In genomic region chr3:142613491-142613890, GRCh38 we compare ENCODE assay signal across 17 cellular contexts.
"Had no signal": no experiment of that assay in that cellular context is flagged by ENCODE, and none has a peak within 500 bp of the region (broad histone marks: within the 10 kb centered on the region; RNA-seq: fewer than 3 reads in every experiment).

No MANE protein-coding gene starts in this region.

- H3K9me3 Mint-ChIP-seq: activated naive CD4-positive, alpha-beta T cell treated with anti-CD3 and anti-CD28 coated beads for 36 hours; dendritic cell treated with granulocyte-macrophage colony-stimulating factor and Interleukin-4, amounts not matched to agents 40 ng/mL and 50 ng/mL, for 4 days; endodermal cell; nephron progenitor cell had no signal

- H3K4me3 ChIP-seq: esophagus muscularis mucosa, sigmoid colon, suprapubic skin, upper lobe of left lung had no signal

- H3K27me3 Mint-ChIP-seq: dendritic cell treated with granulocyte-macrophage colony-stimulating factor and Interleukin-4, amounts not matched to agents 40 ng/mL and 50 ng/mL, for 4 days had no signal

- H3K27ac ChIP-seq: esophagus muscularis mucosa, sigmoid colon, suprapubic skin, upper lobe of left lung, WERI-Rb-1 had no signal

- H3K4me3 Mint-ChIP-seq: activated CD8-positive, alpha-beta T cell treated with anti-CD3 and anti-CD28 coated beads, Interleukin-2, amount 10 ng/mL, durations not matched to agents 7 days and 5 days; activated naive CD4-positive, alpha-beta T cell treated with anti-CD3 and anti-CD28 coated beads for 36 hours; dendritic cell treated with granulocyte-macrophage colony-stimulating factor and Interleukin-4, amounts not matched to agents 40 ng/mL and 50 ng/mL, for 4 days; endodermal cell; nephron progenitor cell had no signal

- H3K27me3 ChIP-seq: esophagus muscularis mucosa, sigmoid colon, suprapubic skin, upper lobe of left lung had no signal

- H3K4me1 ChIP-seq: esophagus muscularis mucosa, sigmoid colon, suprapubic skin, upper lobe of left lung had no signal

- H3K9me3 ChIP-seq: esophagus muscularis mucosa, sigmoid colon, suprapubic skin, upper lobe of left lung had no signal

- H3K27ac Mint-ChIP-seq: activated CD8-positive, alpha-beta T cell treated with anti-CD3 and anti-CD28 coated beads, Interleukin-2, amount 10 ng/mL, durations not matched to agents 7 days and 5 days; activated naive CD4-positive, alpha-beta T cell treated with anti-CD3 and anti-CD28 coated beads for 36 hours; dendritic cell treated with granulocyte-macrophage colony-stimulating factor and Interleukin-4, amounts not matched to agents 40 ng/mL and 50 ng/mL, for 4 days; endodermal cell; nephron progenitor cell had no signal

- H3K36me3 ChIP-seq: esophagus muscularis mucosa, sigmoid colon, suprapubic skin, upper lobe of left lung, WERI-Rb-1 had no signal

- DNase-seq: activated CD4-positive, alpha-beta T cell treated with anti-CD3 and anti-CD28 coated beads for 4 hours; activated CD8-positive, alpha-beta T cell treated with anti-CD3 and anti-CD28 coated beads, Interleukin-2, amount 10 ng/mL, durations not matched to agents 7 days and 5 days; activated naive CD4-positive, alpha-beta T cell treated with anti-CD3 and anti-CD28 coated beads for 36 hours; central memory CD4-positive, alpha-beta T cell; endodermal cell; head of caudate nucleus; nephron progenitor cell; sigmoid colon; stimulated activated CD4-positive, alpha-beta T cell treated with anti-CD3 and anti-CD28 coated beads, Interleukin-12 subunit alpha, Interleukin-12 subunit beta, amount 100 ng/mL, for 4 hours; stimulated activated CD4-positive, alpha-beta T cell treated with anti-CD3 and anti-CD28 coated beads, Interleukin-2, amount 100 ng/mL, for 48 hours; stimulated activated naive CD4-positive, alpha-beta T cell treated with Interleukin-2 at 50 U/mL for 16 hours; T1000; upper lobe of left lung; WERI-Rb-1 had no signal
